Comparison of ENCODE assay signal across 7 cellular contexts in genomic region chr1:9190234-9190633, GRCh38.
"Had no signal": no experiment of that assay in that cellular context is flagged by ENCODE, and none has a peak within 500 bp of the region (broad histone marks: within the 10 kb centered on the region; RNA-seq: fewer than 3 reads in every experiment).

No MANE protein-coding gene starts in this region.

- H3K9me3 Mint-ChIP-seq: GM23338 had no signal

- H3K4me3 Mint-ChIP-seq: GM23338 had no signal

- H3K27ac Mint-ChIP-seq: GM23338 had no signal

- H3K4me3 ChIP-seq: GM23338, HAP-1, K562 had no signal

- H2AFZ ChIP-seq: GM23338 had no signal

- H3K4me1 ChIP-seq: HAP-1 had no signal

- H3K36me3 ChIP-seq: HAP-1 had no signal

- H3K9me3 ChIP-seq: HAP-1 had no signal

- ATAC-seq: GM23338, HCT116, K562 had no signal

- H3K4me2 ChIP-seq: GM23338 had no signal

- DNase-seq: IMR-90, Kasumi-1, KG1 had no signal
